ENCODE assay signal across 14 cellular contexts in the genomic region with DNA sequence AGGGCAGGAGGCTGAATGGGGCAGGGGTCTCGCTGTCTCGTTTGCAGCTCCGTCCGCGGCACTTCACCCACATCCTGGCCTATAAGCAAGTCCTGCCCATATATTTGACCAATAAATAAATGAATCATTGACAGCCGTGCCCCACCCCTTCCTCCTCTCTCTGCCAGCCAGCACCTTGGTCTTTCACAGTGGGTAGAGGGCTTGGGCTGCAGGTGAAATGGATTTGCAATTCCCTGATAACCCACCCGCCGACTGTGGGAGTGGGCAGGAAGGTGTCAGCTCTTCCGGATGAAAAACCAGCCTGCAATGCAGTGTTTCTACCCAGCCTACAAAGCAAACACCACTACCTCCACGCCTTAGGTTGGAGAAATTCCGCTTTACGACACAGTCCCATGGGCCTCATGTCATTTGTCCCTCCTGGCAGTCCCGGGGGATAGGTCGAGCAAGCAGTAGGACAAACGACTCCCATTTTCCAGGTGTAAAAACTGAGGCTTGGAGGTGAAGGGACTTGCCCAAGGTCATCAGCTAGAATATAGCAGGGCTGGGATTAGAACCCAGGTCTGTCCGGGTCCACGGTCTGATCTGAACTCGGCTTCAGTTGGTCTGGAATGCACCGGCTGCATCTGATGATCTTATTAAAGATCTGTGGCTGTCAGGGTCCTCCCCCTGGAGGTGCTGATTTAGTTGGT.
DNase-seq lines count a peak whose midpoint lies in the region; ATAC-seq, FAIRE-seq and TF ChIP-seq lines count a peak whose summit lies in the region.
"Had no signal": no experiment of that assay in that cellular context is flagged by ENCODE, and none has a peak within 500 bp of the region (broad histone marks: within the 10 kb centered on the region; RNA-seq: fewer than 3 reads in every experiment).

No MANE protein-coding gene starts in this region.

- peak overlapping the region; percentile 60 for H3K27ac Mint-ChIP-seq in Calu3 (ENCODE audit: unreplicated experiment)
- H3K27ac Mint-ChIP-seq in activated CD4-positive, alpha-beta T cell treated with anti-CD3 and anti-CD28 coated beads, Interleukin-2, amount 10 ng/mL, durations not matched to agents 24 days and 14 days, result no peak overlapping the region
- H3K27ac Mint-ChIP-seq: CD8-positive, alpha-beta T cell had no signal

- H3K9me3 ChIP-seq in left lung (no peaks in the 10 kb centered on the region), small intestine (ENCODE audit: control insufficient read depth, low read depth) (no peaks in the 10 kb centered on the region)
- H3K9me3 ChIP-seq: ovary had no signal

- H3K27me3 Mint-ChIP-seq in Calu3 (ENCODE audit: unreplicated experiment), result no peaks in the 10 kb centered on the region
- no peaks in the 10 kb centered on the region for H3K27me3 Mint-ChIP-seq in activated CD4-positive, alpha-beta T cell treated with anti-CD3 and anti-CD28 coated beads, Interleukin-2, amount 10 ng/mL, durations not matched to agents 24 days and 14 days

- no peaks in the 10 kb centered on the region for H3K27me3 ChIP-seq in left lung
- H3K27me3 ChIP-seq in small intestine (ENCODE audit: control insufficient read depth in 2 of 2, insufficient read depth in 2 of 2, low read length in 2 of 2), result no peaks in the 10 kb centered on the region
- H3K27me3 ChIP-seq: ovary had no signal

- CTCF ChIA-PET in Calu3 (lab: Charles Lee) (interaction anchor here (0.6 to 1.3 kb wide), 3 partner anchors 13 to 154 kb away, joined by 3 to 4 read pairs (median 3); no protein-coding TSS in a partner anchor), RWPE1 (lab: Yijun Ruan, JAX) (no interaction called here)

- H3K4me1 Mint-ChIP-seq in Calu3 (ENCODE audit: low read depth, unreplicated experiment), result peaks cover 26% of the 10 kb centered on the region
- H3K4me1 Mint-ChIP-seq in activated CD4-positive, alpha-beta T cell treated with anti-CD3 and anti-CD28 coated beads, Interleukin-2, amount 10 ng/mL, durations not matched to agents 24 days and 14 days, result peaks cover 39% of the 10 kb centered on the region

- H3K27ac ChIP-seq in RWPE1, result peak overlapping the region; percentile 62
- peak overlapping the region; percentile 8 to 28 for H3K27ac ChIP-seq in left lung
- H3K27ac ChIP-seq in small intestine (ENCODE audit: low read depth in 1 of 2, low read length in 1 of 2), result peak overlapping the region in 1 of 2 donors; percentile 83
- H3K27ac ChIP-seq: ovary had no signal

- intact Hi-C loops in Calu3 (cut with micrococcal nuclease; ENCODE audit: unreplicated experiment), result loop anchor here (5.0 to 10.0 kb wide), 3 partner anchors 44 to 144 kb away; partner anchors contain the start of genes ABCC1 and CEP20
- intact Hi-C loops in left lung (cut with DNase I), result no loop called here
- intact Hi-C loops in activated CD4-positive, alpha-beta T cell treated with anti-CD3 and anti-CD28 coated beads, Interleukin-2, amount 10 ng/mL, durations not matched to agents 24 days and 14 days (cut with micrococcal nuclease), result no loop called here

- 27 to 62% (median 45%) methylated on average over 19 of the region's 19 CpGs for WGBS in small intestine, 3 donors

- POLR2A ChIA-PET in RWPE1 (lab: Yijun Ruan, JAX; ENCODE audit: low non-redundant PET), result interaction anchor here (0.7 kb wide), 1 partner anchor 21 kb away, joined by 3 read pairs; no protein-coding TSS in a partner anchor

- no TSS peak for BruUV-seq in Calu3 (replicated peaks; lab: Mats Ljungman, UMichigan)

- no peak for TF ChIP-seq CTCF in Calu3 (IDR thresholded peaks at IDR 0.05; ENCODE audit: unreplicated experiment)
- TF ChIP-seq CTCF in RWPE1 (conservative IDR thresholded peaks at IDR 0.05; ENCODE audit: low read depth), result no peak
- TF ChIP-seq CTCF in left lung (IDR thresholded peaks at IDR 0.05), result no peak

- no peak for ATAC-seq in left lung
- ATAC-seq: CD8-positive, alpha-beta T cell had no signal

- no peak overlapping the region for H3K4me3 ChIP-seq in left lung
- H3K4me3 ChIP-seq in small intestine (ENCODE audit: low read depth in 1 of 2, low read length in 2 of 2), result peak overlapping the region in 1 of 2 donors; percentile 12
- H3K4me3 ChIP-seq: ovary had no signal

- H3K36me3 ChIP-seq in left lung (peaks cover 0 to 6% of the 10 kb centered on the region in 2 donors), small intestine (ENCODE audit: control insufficient read depth in 2 of 2, insufficient read depth in 2 of 2, low read length in 2 of 2) (no peaks in the 10 kb centered on the region)
- H3K36me3 ChIP-seq: ovary had no signal

- peaks cover 19% of the 10 kb centered on the region for H3K36me3 Mint-ChIP-seq in Calu3 (ENCODE audit: insufficient read depth, unreplicated experiment)
- H3K36me3 Mint-ChIP-seq in activated CD4-positive, alpha-beta T cell treated with anti-CD3 and anti-CD28 coated beads, Interleukin-2, amount 10 ng/mL, durations not matched to agents 24 days and 14 days (ENCODE audit: low read depth), result peaks cover 41% of the 10 kb centered on the region

- H3K9me3 Mint-ChIP-seq in Calu3 (ENCODE audit: low read depth, unreplicated experiment), result no peaks in the 10 kb centered on the region
- H3K9me3 Mint-ChIP-seq in activated CD4-positive, alpha-beta T cell treated with anti-CD3 and anti-CD28 coated beads, Interleukin-2, amount 10 ng/mL, durations not matched to agents 24 days and 14 days, result no peaks in the 10 kb centered on the region
- H3K9me3 Mint-ChIP-seq: CD8-positive, alpha-beta T cell had no signal

- DNase-seq in Calu3 (peak; percentile 65), RWPE1 (ENCODE audit: low spot score) (no peak), left lung (no peak), small intestine (peak; percentile 72), NCI-H2081 (lab: John Stamatoyannopoulos, UW) (no peak), KG1 (lab: John Stamatoyannopoulos, UW) (no peak)
- no peak for DNase-seq in activated CD4-positive, alpha-beta T cell treated with anti-CD3 and anti-CD28 coated beads, Interleukin-2, amount 10 ng/mL, durations not matched to agents 24 days and 14 days
- DNase-seq in activated CD4-positive, CD25-positive, alpha-beta regulatory T cell treated with anti-CD3 and anti-CD28 coated beads, Interleukin-2, amount 50 U/mL, for 72 hours, result no peak
- DNase-seq: activated CD4-positive, alpha-beta T cell treated with anti-CD3 and anti-CD28 coated beads, Interleukin-2, amount 50 U/mL, for 48 hours; activated effector memory CD4-positive, alpha-beta T cell treated with anti-CD3 and anti-CD28 coated beads, Interleukin-2, amount 50 U/mL, for 16 hours; CD8-positive, alpha-beta T cell; NCI-H2171; SHP77 treated with DMSO at 0.1 percent for 48 hours had no signal

- FAIRE-seq in small intestine (lab: Jason Lieb, UNC), result no peak

- H3K4me1 ChIP-seq in left lung (peaks cover 8 to 32% of the 10 kb centered on the region in 2 donors), small intestine (ENCODE audit: control insufficient read depth in 2 of 2, insufficient read depth in 1 of 2, low read depth in 1 of 2, low read length in 1 of 2) (peaks cover 0 to 3% of the 10 kb centered on the region in 2 donors)

- H3K4me3 Mint-ChIP-seq in Calu3 (ENCODE audit: low read depth, unreplicated experiment), result peak overlapping the region; percentile 46
- no peak overlapping the region for H3K4me3 Mint-ChIP-seq in activated CD4-positive, alpha-beta T cell treated with anti-CD3 and anti-CD28 coated beads, Interleukin-2, amount 10 ng/mL, durations not matched to agents 24 days and 14 days
- H3K4me3 Mint-ChIP-seq: CD8-positive, alpha-beta T cell had no signal

Comparison
In these comparisons a context has a peak if more than half of its experiments do, and no peak if none do; other contexts are left out.
1. DNase-seq: peak in Calu3 (single experiment) and small intestine (single experiment); none in RWPE1 (single experiment), left lung (0 of 2), activated CD4-positive, alpha-beta T cell treated with anti-CD3 and anti-CD28 coated beads, Interleukin-2, amount 10 ng/mL, durations not matched to agents 24 days and 14 days (single experiment), NCI-H2081 (0 of 2), activated CD4-positive, CD25-positive, alpha-beta regulatory T cell treated with anti-CD3 and anti-CD28 coated beads, Interleukin-2, amount 50 U/mL, for 72 hours (single experiment) and KG1 (single experiment).